25 cellular contexts compared by ENCODE assay signal in genomic region chr2:130883520-130883919, GRCh38.
"Had no signal": no experiment of that assay in that cellular context is flagged by ENCODE, and none has a peak within 500 bp of the region (broad histone marks: within the 10 kb centered on the region; RNA-seq: fewer than 3 reads in every experiment).

No MANE protein-coding gene starts in this region.

- H3K27me3 Mint-ChIP-seq: activated CD4-positive, alpha-beta memory T cell treated with anti-CD3 and anti-CD28 coated beads for 36 hours had no signal

- H3K27ac ChIP-seq: cardiac muscle cell, SJSA1 had no signal

- H3K4me1 ChIP-seq: SJSA1 had no signal

- H3K27ac Mint-ChIP-seq: activated CD4-positive, alpha-beta memory T cell treated with anti-CD3 and anti-CD28 coated beads for 36 hours; activated CD4-positive, alpha-beta T cell treated with anti-CD3 and anti-CD28 coated beads, Interleukin-2, amount 10 ng/mL, durations not matched to agents 7 days and 5 days; activated naive CD4-positive, alpha-beta T cell treated with anti-CD3 and anti-CD28 coated beads, Interleukin-2, amount 50 U/mL, for 72 hours; activated T-helper 2 cell treated with anti-CD3 and anti-CD28 coated beads, Interferon-gamma antibody, Interleukin-2, Interleukin-4, amounts not matched to agents 10 μg/mL and 5 μg/mL and 100 μg/mL, durations not matched to agents 14 hours and 24 hours and 36 hours; brain; T-helper 17 cell had no signal

- H3K27me3 ChIP-seq: cardiac muscle cell had no signal

- H3K36me3 Mint-ChIP-seq: activated CD4-positive, alpha-beta memory T cell treated with anti-CD3 and anti-CD28 coated beads for 36 hours; activated naive CD4-positive, alpha-beta T cell treated with anti-CD3 and anti-CD28 coated beads, Interleukin-2, amount 50 U/mL, for 72 hours; brain had no signal

- DNase-seq: activated CD4-positive, alpha-beta memory T cell treated with anti-CD3 and anti-CD28 coated beads for 36 hours; activated CD4-positive, alpha-beta T cell treated with anti-CD3 and anti-CD28 coated beads, Interleukin-2, amount 10 ng/mL, durations not matched to agents 7 days and 5 days; activated CD4-positive, CD25-positive, alpha-beta regulatory T cell; activated CD8-positive, alpha-beta memory T cell treated with anti-CD3 and anti-CD28 coated beads for 24 hours; activated naive CD4-positive, alpha-beta T cell; activated T-cell treated with anti-CD3 and anti-CD28 coated beads for 4 hours; activated T-cell treated with anti-CD3 and anti-CD28 coated beads, Interleukin-2, amount 50 U/mL, for 48 hours; amygdala; MM.1S; NCI-H1105; NCI-H1436; NCI-H1694 treated with DMSO at 0.1 percent for 48 hours; NCI-H2029 treated with DMSO at 0.1 percent for 48 hours; NCI-H345; NCI-H510A; NCI-H82; RPMI8226; SHP77; T-helper 17 cell; T1000 had no signal

- H3K9me3 Mint-ChIP-seq: activated CD4-positive, alpha-beta memory T cell treated with anti-CD3 and anti-CD28 coated beads for 36 hours; activated CD4-positive, alpha-beta T cell treated with anti-CD3 and anti-CD28 coated beads, Interleukin-2, amount 10 ng/mL, durations not matched to agents 7 days and 5 days; activated T-helper 2 cell treated with anti-CD3 and anti-CD28 coated beads, Interferon-gamma antibody, Interleukin-2, Interleukin-4, amounts not matched to agents 10 μg/mL and 5 μg/mL and 100 μg/mL, durations not matched to agents 14 hours and 24 hours and 36 hours had no signal

- H3K4me3 ChIP-seq: cardiac muscle cell, SJSA1 had no signal

- H3K36me3 ChIP-seq: cardiac muscle cell, SJSA1 had no signal

- H3K4me3 Mint-ChIP-seq: activated CD4-positive, alpha-beta memory T cell treated with anti-CD3 and anti-CD28 coated beads for 36 hours; activated CD4-positive, alpha-beta T cell treated with anti-CD3 and anti-CD28 coated beads, Interleukin-2, amount 10 ng/mL, durations not matched to agents 7 days and 5 days; brain; T-helper 17 cell had no signal

- H3K4me1 Mint-ChIP-seq: activated CD4-positive, alpha-beta T cell treated with anti-CD3 and anti-CD28 coated beads, Interleukin-2, amount 10 ng/mL, durations not matched to agents 7 days and 5 days; T-helper 17 cell had no signal

- ATAC-seq: activated naive CD4-positive, alpha-beta T cell treated with anti-CD3 and anti-CD28 coated beads, Interleukin-2, amount 50 U/mL, for 72 hours; T-helper 17 cell had no signal
